8 cellular contexts compared by ENCODE assay signal in genomic region chr9:95822583-95823431, GRCh38. TPM values are rescaled to one million over a fixed set of nuclear protein-coding genes. Genes with fewer than 3 reads are reported as not detected.
A peak's percentile ranks its signal among the peaks of the same experiment; 100 is the strongest.
DNase-seq lines count a peak whose midpoint lies in the region; ATAC-seq and TF ChIP-seq lines count a peak whose summit lies in the region.

No MANE protein-coding gene starts in this region.

- H3K36me3 ChIP-seq in smooth muscle cell (ENCODE audit: low read depth) = no peaks in the 10 kb centered on the region

- H3K4me1 Mint-ChIP-seq in activated naive CD8-positive, alpha-beta T cell treated with anti-CD3 and anti-CD28 coated beads, Interleukin-2, amount 10 ng/mL, durations not matched to agents 7 days and 5 days = peaks cover 23% of the 10 kb centered on the region

- H3K4me2 ChIP-seq in smooth muscle cell = peak overlapping the region; percentile 55

- no peak for TF ChIP-seq CTCF in smooth muscle cell (IDR thresholded peaks at IDR 0.05; ENCODE audit: borderline replicate concordance, insufficient read depth, poor library complexity, severe bottlenecking)

- 18% methylated on average over 11 of the region's 11 CpGs for WGBS in smooth muscle cell (ENCODE audit: low lambda C conversion rate)

- H3K9me3 Mint-ChIP-seq in activated naive CD8-positive, alpha-beta T cell treated with anti-CD3 and anti-CD28 coated beads, Interleukin-2, amount 10 ng/mL, durations not matched to agents 7 days and 5 days = peaks cover 2% of the 10 kb centered on the region

- H3F3A ChIP-seq in smooth muscle cell (ENCODE audit: low read depth) = no peaks in the 10 kb centered on the region

- no peaks in the 10 kb centered on the region for H4K20me1 ChIP-seq in smooth muscle cell (ENCODE audit: low read depth)

- H2AFZ ChIP-seq in smooth muscle cell (ENCODE audit: low read depth) = no peak overlapping the region

- H3K79me2 ChIP-seq in smooth muscle cell (ENCODE audit: low read depth) = no peaks in the 10 kb centered on the region

- peak; percentile 92 for DNase-seq in EH (ENCODE audit: low read depth)
- DNase-seq in activated naive CD8-positive, alpha-beta T cell treated with anti-CD3 and anti-CD28 coated beads, Interleukin-2, amount 10 ng/mL, durations not matched to agents 7 days and 5 days = peak; percentile 47
- no peak for DNase-seq in smooth muscle cell (lab: John Stamatoyannopoulos, UW; ENCODE audit: unreplicated experiment)
- DNase-seq in activated gamma-delta T cell treated with Interleukin-2 at 50 U/mL for 16 hours = no peak
- no peak for DNase-seq in stimulated activated naive CD4-positive, alpha-beta T cell treated with Interleukin-2 at 50 U/mL for 16 hours (lab: John Stamatoyannopoulos, UW)
- no peak for DNase-seq in NCI-H2107 (lab: John Stamatoyannopoulos, UW)

- peak overlapping the region; percentile 62 for H3K27ac ChIP-seq in smooth muscle cell (ENCODE audit: low read depth)

- H3K27me3 Mint-ChIP-seq in activated naive CD8-positive, alpha-beta T cell treated with anti-CD3 and anti-CD28 coated beads, Interleukin-2, amount 10 ng/mL, durations not matched to agents 7 days and 5 days = peaks cover 56% of the 10 kb centered on the region

- no peak overlapping the region for H3K9ac ChIP-seq in smooth muscle cell (ENCODE audit: low read depth)

- no peaks in the 10 kb centered on the region for H3K9me3 ChIP-seq in smooth muscle cell (replicated peaks; ENCODE audit: low read depth)

- ATAC-seq in GM19463 (IDR thresholded peaks at IDR 0.05; ENCODE audit: unreplicated experiment) = peak; percentile 97
- peak; percentile 85 for ATAC-seq in HG03442 (IDR thresholded peaks at IDR 0.05; ENCODE audit: unreplicated experiment)
- peak; percentile 74 for ATAC-seq in activated naive CD8-positive, alpha-beta T cell treated with anti-CD3 and anti-CD28 coated beads, Interleukin-2, amount 10 ng/mL, durations not matched to agents 7 days and 5 days (ENCODE audit: low read depth)

- H3K4me1 ChIP-seq in smooth muscle cell (ENCODE audit: low read depth) = no peaks in the 10 kb centered on the region

- H3K4me3 ChIP-seq in smooth muscle cell = no peak overlapping the region

- H3K27me3 ChIP-seq in smooth muscle cell (ENCODE audit: low read depth) = no peaks in the 10 kb centered on the region

- H3K36me3 Mint-ChIP-seq in activated naive CD8-positive, alpha-beta T cell treated with anti-CD3 and anti-CD28 coated beads, Interleukin-2, amount 10 ng/mL, durations not matched to agents 7 days and 5 days = peaks cover 6% of the 10 kb centered on the region

- peak overlapping the region; percentile 64 for H3K27ac Mint-ChIP-seq in activated naive CD8-positive, alpha-beta T cell treated with anti-CD3 and anti-CD28 coated beads, Interleukin-2, amount 10 ng/mL, durations not matched to agents 7 days and 5 days

- peak overlapping the region; percentile 21 for H3K4me3 Mint-ChIP-seq in activated naive CD8-positive, alpha-beta T cell treated with anti-CD3 and anti-CD28 coated beads, Interleukin-2, amount 10 ng/mL, durations not matched to agents 7 days and 5 days

- POLR2A ChIA-PET in activated naive CD8-positive, alpha-beta T cell treated with anti-CD3 and anti-CD28 coated beads, Interleukin-2, amount 10 ng/mL, durations not matched to agents 7 days and 5 days (lab: Charles Lee) = interaction anchor here (0.7 to 1.7 kb wide), 4 partner anchors 11 to 195 kb away, joined by 3 to 4 read pairs (median 4); partner anchors contain the start of gene ERCC6L2

RNA-seq across cellular contexts. Expression of gene ERCC6L2, which starts 52.7 kb away (rescaled TPM):
- 10 to 100 TPM; 42.3 to 42.5 TPM for total RNA-seq in activated naive CD8-positive, alpha-beta T cell treated with anti-CD3 and anti-CD28 coated beads, Interleukin-2, amount 10 ng/mL, durations not matched to agents 7 days and 5 days
- total RNA-seq in smooth muscle cell = 39.4 and 49.9 TPM in 2 replicates
- 9.6 and 11.7 TPM in 2 replicates for polyA plus RNA-seq in smooth muscle cell

Comparison
In these comparisons a context has a peak if more than half of its experiments do, and no peak if none do; other contexts are left out.
1. DNase-seq: peak in EH (single experiment) and activated naive CD8-positive, alpha-beta T cell treated with anti-CD3 and anti-CD28 coated beads, Interleukin-2, amount 10 ng/mL, durations not matched to agents 7 days and 5 days (single experiment); none in smooth muscle cell (single experiment), activated gamma-delta T cell treated with Interleukin-2 at 50 U/mL for 16 hours (single experiment), stimulated activated naive CD4-positive, alpha-beta T cell treated with Interleukin-2 at 50 U/mL for 16 hours (single experiment) and NCI-H2107 (single experiment).
2. Peak in every context shown above with its lines, with median percentiles within 50 percentile points of each other: ATAC-seq.